Comparison of ENCODE assay signal across 15 cellular contexts in genomic region chr20:50141811-50142561, GRCh38. TPM values are rescaled to one million over a fixed set of nuclear protein-coding genes. Genes with fewer than 3 reads are reported as not detected.
A peak's percentile ranks its signal among the peaks of the same experiment; 100 is the strongest.
DNase-seq lines count a peak whose midpoint lies in the region; ATAC-seq, FAIRE-seq and TF ChIP-seq lines count a peak whose summit lies in the region.
"Had no signal": no experiment of that assay in that cellular context is flagged by ENCODE, and none has a peak within 500 bp of the region (broad histone marks: within the 10 kb centered on the region; RNA-seq: fewer than 3 reads in every experiment).

No MANE protein-coding gene starts in this region.

- WGBS in heart left ventricle, 4 donors = 74 to 85% (median 78%) methylated on average over 10 to 12 of the region's 12 CpGs

- ATAC-seq in heart left ventricle (peak in 3 of 4 donors; percentile 9 to 76 (median 49)), GM18502 (IDR thresholded peaks at IDR 0.05; ENCODE audit: poor library complexity, unreplicated experiment) (no peak)
- ATAC-seq: activated CD8-positive, alpha-beta T cell treated with anti-CD3 and anti-CD28 coated beads, Interleukin-2, amount 10 ng/mL, durations not matched to agents 7 days and 5 days had no signal

- no peak overlapping the region for H3K4me3 ChIP-seq in heart left ventricle
- H3K4me3 ChIP-seq in vagina = no peak overlapping the region
- H3K4me3 ChIP-seq: neural progenitor cell had no signal

- TF ChIP-seq POLR2A in heart left ventricle (IDR thresholded peaks at IDR 0.05) = no peak
- TF ChIP-seq POLR2A in vagina (IDR thresholded peaks at IDR 0.05) = no peak

- no peak for FAIRE-seq in D721Med (lab: Jason Lieb, UNC)
- FAIRE-seq: TTC549 had no signal

- H3K4me1 ChIP-seq in heart left ventricle (peaks cover 3 to 85% (median 42%) of the 10 kb centered on the region in 12 donors), vagina (peaks cover 86% of the 10 kb centered on the region)

- TF ChIP-seq CTCF in heart left ventricle (IDR thresholded peaks at IDR 0.05) (no peak), vagina (IDR thresholded peaks at IDR 0.05) (no peak), D721Med (IDR thresholded peaks at IDR 0.05; ENCODE audit: insufficient read depth, missing control alignments) (no peak)

- DNase-seq in heart left ventricle (peak in 1 of 5 donors; percentile 59), cardiac septum (ENCODE audit: low spot score) (no peak), lung microvascular endothelial cell (ENCODE audit: low read depth in 2 of 2) (peak; percentile 54 to 89), vagina (ENCODE audit: extremely low spot score in 2 of 2) (no peak), D721Med (ENCODE audit: insufficient read length, low spot score) (no peak), GM19240 (ENCODE audit: insufficient read length, low spot score) (no peak)
- DNase-seq: activated CD8-positive, alpha-beta T cell treated with anti-CD3 and anti-CD28 coated beads, Interleukin-2, amount 10 ng/mL, durations not matched to agents 7 days and 5 days; hypothalamus; NCI-H2081 treated with DMSO at 0.1 percent for 48 hours; NCI-H748 treated with DMSO at 0.1 percent for 48 hours; SHP77 treated with DMSO at 0.1 percent for 48 hours had no signal

- H3K27ac ChIP-seq in heart left ventricle (peak overlapping the region in 7 of 12 donors; percentile 8 to 68 (median 41)), angular gyrus (ENCODE audit: low read depth, low read length) (peak overlapping the region; percentile 31), vagina (peak overlapping the region; percentile 21)
- H3K27ac ChIP-seq: neural progenitor cell had no signal

- H3K27me3 ChIP-seq in heart left ventricle (no peaks in the 10 kb centered on the region), vagina (no peaks in the 10 kb centered on the region)
- H3K27me3 ChIP-seq: neural progenitor cell had no signal

- no peaks in the 10 kb centered on the region for H3K9me3 ChIP-seq in heart left ventricle
- H3K9me3 ChIP-seq in vagina = no peaks in the 10 kb centered on the region

- intact Hi-C loops in heart left ventricle (cut with DNase I) = no loop called here
- intact Hi-C loops in cardiac septum (cut with DNase I) = no loop called here
- intact Hi-C loops in vagina (cut with DNase I) = no loop called here

- peaks cover 0 to 34% (median 24%) of the 10 kb centered on the region in 9 donors for H3K36me3 ChIP-seq in heart left ventricle
- peaks cover 0 to 13% of the 10 kb centered on the region in 2 donors for H3K36me3 ChIP-seq in vagina
- H3K36me3 ChIP-seq: neural progenitor cell had no signal

RNA-seq across cellular contexts. Expression of gene PEDS1, which starts 11.5 kb away (rescaled TPM):
- total RNA-seq in heart left ventricle = 10 to 100 TPM; 13.7 to 37.4 (median 23.6) TPM
- 10 to 100 TPM; 28.4 to 35.3 TPM for polyA plus RNA-seq in heart left ventricle
- 15.2 TPM for total RNA-seq in cardiac septum
- 10.2 and 11.9 TPM in 2 replicates for total RNA-seq in lung microvascular endothelial cell
- 25.5 TPM for total RNA-seq in vagina

RNA-seq across cellular contexts. Expression of gene UBE2V1, which starts 29.0 kb away (rescaled TPM):
- total RNA-seq in heart left ventricle (100 to 1,000 TPM in 1 of 9 donors, 10 to 100 TPM in 8; 54.2 to 105 (median 84.8) TPM), cardiac septum (70.3 TPM), lung microvascular endothelial cell (21.0 and 26.2 TPM in 2 replicates), vagina (74.2 TPM)
- polyA plus RNA-seq in heart left ventricle = 10 to 100 TPM; 73.0 to 73.9 TPM

RNA-seq across cellular contexts. Expression of gene CEBPB, which starts 48.6 kb away (rescaled TPM):
- total RNA-seq in heart left ventricle = 100 to 1,000 TPM in 1 of 9 donors, 10 to 100 TPM in 8; 30.2 to 122 (median 63.3) TPM
- polyA plus RNA-seq in heart left ventricle = 10 to 100 TPM; 14.7 to 19.8 TPM
- 33.2 TPM for total RNA-seq in cardiac septum
- total RNA-seq in lung microvascular endothelial cell = 8.5 and 35.9 TPM in 2 replicates
- total RNA-seq in vagina = 264 TPM

Comparison
In these comparisons a context has a peak if more than half of its experiments do, and no peak if none do; other contexts are left out.
1. DNase-seq: peak in lung microvascular endothelial cell (2 of 2); none in cardiac septum (single experiment), vagina (0 of 2), D721Med (single experiment) and GM19240 (single experiment).
2. Peak in every context shown above with its lines, with median percentiles within 50 percentile points of each other: H3K27ac ChIP-seq.